ENCODE assay signal across 10 cellular contexts in genomic region chr17:67829331-67829730, GRCh38. TPM values are rescaled to one million over a fixed set of nuclear protein-coding genes. Genes with fewer than 3 reads are reported as not detected.
DNase-seq lines count a peak whose midpoint lies in the region; ATAC-seq, FAIRE-seq and TF ChIP-seq lines count a peak whose summit lies in the region.
"Had no signal": no experiment of that assay in that cellular context is flagged by ENCODE, and none has a peak within 500 bp of the region (broad histone marks: within the 10 kb centered on the region; RNA-seq: fewer than 3 reads in every experiment).

No MANE protein-coding gene starts in this region.

- FAIRE-seq in A549 (lab: Jason Lieb, UNC), result no peak

- TF ChIP-seq POLR2A in A549 (IDR thresholded peaks at IDR 0.05; ENCODE audit: low read length) (no peak), IMR-90 (IDR thresholded peaks at IDR 0.05; ENCODE audit: low read depth, low read length) (no peak)

- no peak overlapping the region for H3K4ac ChIP-seq in IMR-90 (ENCODE audit: low read depth, low read length)

- WGBS in A549 (ENCODE audit: missing lambda C conversion rate), result 68% methylated on average over 7 of the region's 7 CpGs
- no CpG with 5 or more reads among the region's 7 CpGs for WGBS in IMR-90 (ENCODE audit: extremely low coverage in 2 of 2, insufficient read length in 1 of 2), 2 experiments

- no peaks in the 10 kb centered on the region for H3K9me3 Mint-ChIP-seq in chondrocyte (ENCODE audit: low read depth)

- no peak overlapping the region for H3K4me3 ChIP-seq in A549
- H3K4me3 ChIP-seq in IMR-90 (ENCODE audit: insufficient read depth, low read depth, low read length), result no peak overlapping the region

- POLR2A ChIA-PET in A549 (lab: Yijun Ruan, JAX), result no interaction called here
- POLR2A ChIA-PET in IMR-90 (lab: Charles Lee; ENCODE audit: unreplicated experiment), result no interaction called here

- H3K4me2 ChIP-seq in A549 (peak overlapping the region; percentile 83), IMR-90 (ENCODE audit: low read depth, low read length) (peak overlapping the region; percentile 32; the same call in 1 of the 2 replicates)

- peaks cover 39% of the 10 kb centered on the region; the same call in 2 of the 3 replicates for H3K4me1 ChIP-seq in A549
- peaks cover 13% of the 10 kb centered on the region for H3K4me1 ChIP-seq in IMR-90 (ENCODE audit: control insufficient read depth, insufficient read depth, low read length)

- H2BK5ac ChIP-seq in IMR-90 (ENCODE audit: low read depth, low read length, poor library complexity, severe bottlenecking), result no peak overlapping the region

- H3K4me3 Mint-ChIP-seq in chondrocyte (ENCODE audit: unreplicated experiment), result no peak overlapping the region

- H3K23ac ChIP-seq in IMR-90 (ENCODE audit: low read depth, low read length), result no peak overlapping the region

- no peak overlapping the region for H2AK5ac ChIP-seq in IMR-90 (ENCODE audit: low read depth, low read length)

- DNase-seq in A549 (ENCODE audit: low read depth in 1 of 2, low spot score in 1 of 2) (no peak), IMR-90 (no peak), left kidney (ENCODE audit: low read depth, low spot score) (peak; percentile 49), chondrocyte (ENCODE audit: low spot score) (no peak), SW 1271 (lab: John Stamatoyannopoulos, UW) (no peak), HCEC 1CT (no peak)
- DNase-seq in activated T-cell treated with anti-CD3 and anti-CD28 coated beads, Interleukin-2, amount 50 U/mL, for 48 hours, result peak; percentile 45 to 52
- DNase-seq: heart right ventricle, NCI-H1436 treated with DMSO at 0.1 percent for 48 hours had no signal

- no peaks in the 10 kb centered on the region for H3K27me3 Mint-ChIP-seq in chondrocyte (ENCODE audit: low read depth)

- no peak overlapping the region for H4K5ac ChIP-seq in IMR-90 (ENCODE audit: low read depth, low read length)

- peaks cover 2% of the 10 kb centered on the region; the same call in 1 of the 2 replicates for H3K36me3 ChIP-seq in IMR-90 (ENCODE audit: control insufficient read depth, insufficient read depth, low read length)
- H3K36me3 ChIP-seq: heart right ventricle had no signal

- no peak overlapping the region for H2BK20ac ChIP-seq in IMR-90 (ENCODE audit: low read depth, low read length)

- H3K36me3 Mint-ChIP-seq in chondrocyte (ENCODE audit: low read depth), result peaks cover 2% of the 10 kb centered on the region

- no peaks in the 10 kb centered on the region for H3K27me3 ChIP-seq in IMR-90 (ENCODE audit: control insufficient read depth, insufficient read depth, low read length)
- H3K27me3 ChIP-seq: heart right ventricle had no signal

- no peak overlapping the region for H3K14ac ChIP-seq in IMR-90 (replicated peaks; ENCODE audit: low read depth, low read length)

- H3K27ac ChIP-seq in A549 (no peak overlapping the region), IMR-90 (ENCODE audit: insufficient read depth, low read length) (no peak overlapping the region)
- H3K27ac ChIP-seq: heart right ventricle had no signal

- no peak overlapping the region for H3K27ac Mint-ChIP-seq in chondrocyte (ENCODE audit: unreplicated experiment)

- CTCF ChIA-PET in A549 (lab: Yijun Ruan, JAX) (no interaction called here), IMR-90 (lab: Yijun Ruan, JAX) (interaction anchor here (0.5 kb wide), 1 partner anchor 675 kb away, joined by 3 read pairs; no protein-coding TSS in a partner anchor)

- no peak for TF ChIP-seq EP300 in A549 (IDR thresholded peaks at IDR 0.05)

- no peak overlapping the region for H2AK9ac ChIP-seq in IMR-90 (replicated peaks; ENCODE audit: low read depth, low read length, poor library complexity)

- dilution Hi-C loops in IMR-90 (cut with HindIII; ENCODE audit: low sequenced_read_pairs, unreplicated experiment), result no loop called here

- no TSS peak for BruUV-seq in IMR-90 (replicated peaks; lab: Mats Ljungman, UMichigan)

- H3K4me1 Mint-ChIP-seq in chondrocyte (ENCODE audit: low read depth), result peaks cover 62% of the 10 kb centered on the region

- H3K9ac ChIP-seq in IMR-90 (ENCODE audit: low read depth, low read length), result no peak overlapping the region

- no peak overlapping the region for H2AFZ ChIP-seq in IMR-90 (replicated peaks; ENCODE audit: low read length, poor library complexity)

- H4K8ac ChIP-seq in IMR-90 (ENCODE audit: low read depth in 2 of 2, low read length in 2 of 2), result no peak overlapping the region

- intact Hi-C loops in IMR-90 (cut with micrococcal nuclease), result loop anchor here (5.0 kb wide), 1 partner anchor 63 kb away; no protein-coding TSS in a partner anchor

- H4K20me1 ChIP-seq in IMR-90 (ENCODE audit: insufficient read depth, low read length), result peaks cover 33% of the 10 kb centered on the region

- H3K56ac ChIP-seq in IMR-90 (ENCODE audit: extremely low read depth, insufficient read depth, low read length), result no peak overlapping the region

- H3K79me1 ChIP-seq in IMR-90 (ENCODE audit: low read depth in 1 of 2, low read length in 2 of 2), result peaks cover 7 to 52% of the 10 kb centered on the region in 2 experiments; a peak in 2 of 4 replicates

- no peak overlapping the region for H3K18ac ChIP-seq in IMR-90 (ENCODE audit: low read depth, low read length)

- in situ Hi-C loops in IMR-90 (cut with MboI; ENCODE audit: low sequenced_read_pairs), result no loop called here

- no peak for TF ChIP-seq CTCF in A549 (IDR thresholded peaks at IDR 0.05)
- TF ChIP-seq CTCF in IMR-90 (conservative IDR thresholded peaks at IDR 0.05; ENCODE audit: low read depth, low read length), result no peak
- TF ChIP-seq CTCF in chondrocyte (IDR thresholded peaks at IDR 0.05), result no peak

- H3K9me3 ChIP-seq in A549, result no peaks in the 10 kb centered on the region
- no peaks in the 10 kb centered on the region for H3K9me3 ChIP-seq in IMR-90 (ENCODE audit: control insufficient read depth, insufficient read depth, low read length)
- H3K9me3 ChIP-seq: heart right ventricle had no signal

- H4K91ac ChIP-seq in IMR-90 (ENCODE audit: insufficient read depth, low read depth, low read length), result no peak overlapping the region

- H3K9me1 ChIP-seq in IMR-90 (ENCODE audit: insufficient read depth, low read length), result peaks cover 7% of the 10 kb centered on the region

- H2BK120ac ChIP-seq in IMR-90 (ENCODE audit: low read depth, low read length), result no peak overlapping the region

- no peak overlapping the region for H2BK15ac ChIP-seq in IMR-90 (ENCODE audit: low read depth, low read length)

- no peak for TF ChIP-seq RAD21 in A549 (conservative IDR thresholded peaks at IDR 0.05 in 1 of 2, IDR thresholded peaks at IDR 0.05 in 1 of 2)
- no peak for TF ChIP-seq RAD21 in IMR-90 (IDR thresholded peaks at IDR 0.05; ENCODE audit: low read length)

- ATAC-seq in A549 (no peak), IMR-90 (ENCODE audit: low read depth) (no peak), HG03521 (IDR thresholded peaks at IDR 0.05; ENCODE audit: unreplicated experiment) (no peak)
- ATAC-seq: heart right ventricle had no signal

TF ChIP-seq in A549, 52 proteins besides CTCF, POLR2A, EP300 and RAD21:
- TF ChIP-seq HMGXB4 (CRISPR knock-in tag; IDR thresholded peaks at IDR 0.05; ENCODE audit: borderline replicate concordance), result no peak
- no peak for TF ChIP-seq HOXB5 (CRISPR knock-in tag; IDR thresholded peaks at IDR 0.05)

TF ChIP-seq in IMR-90, 13 proteins besides CTCF, POLR2A, EP300 and RAD21:
- TF ChIP-seq MXI1 (IDR thresholded peaks at IDR 0.05; ENCODE audit: borderline replicate concordance, low read depth, low read length) (no peak), CEBPB (IDR thresholded peaks at IDR 0.05; ENCODE audit: low read depth, low read length) (no peak), RCOR1 (IDR thresholded peaks at IDR 0.05; ENCODE audit: insufficient replicate concordance, low read length) (no peak), BHLHE40 (IDR thresholded peaks at IDR 0.05; ENCODE audit: low read depth, low read length) (no peak), RFX5 (IDR thresholded peaks at IDR 0.05; ENCODE audit: low read depth, low read length) (no peak), FOS (IDR thresholded peaks at IDR 0.05; ENCODE audit: low read depth, low read length) (no peak), USF2 (IDR thresholded peaks at IDR 0.05; ENCODE audit: low read depth, low read length) (no peak), ELK1 (IDR thresholded peaks at IDR 0.05; ENCODE audit: borderline replicate concordance, low read depth, low read length) (no peak), NFE2L2 (IDR thresholded peaks at IDR 0.05; ENCODE audit: low read depth, low read length) (no peak), SMC3 (IDR thresholded peaks at IDR 0.05; ENCODE audit: low read depth, low read length) (no peak)

RNA-seq across cellular contexts. Expression of gene BPTF, which starts 4.0 kb away (rescaled TPM):
- polyA plus RNA-seq in A549 (2011; rRNA removed) (60.7 and 74.9 TPM in 2 replicates), A549 (2017; fragmentation: RNase III; extraction: RNeasy Plus Mini Kit Qiagen cat#74134 plus additional on column Dnase treatment) (26.3 to 30.0 TPM (median 29.8 TPM) in 3 replicates), IMR-90 (2012; rRNA removed) (35.7 and 36.7 TPM in 2 replicates)
- 38.8 and 45.8 TPM in 2 replicates for polyA plus RNA-seq in A549 (2012; cell fraction: cytosol; rRNA removed)
- polyA plus RNA-seq in A549 (2012; cell fraction: nucleus; rRNA removed), result 70.9 and 75.0 TPM in 2 replicates
- 95.2 and 107 TPM in 2 replicates for polyA minus RNA-seq in A549 (2011; rRNA and poly(A)+ RNA removed)
- total RNA-seq in IMR-90 (2012; rRNA removed) (32.3 and 44.4 TPM in 2 replicates), chondrocyte (73.2 to 98.1 TPM (median 75.7 TPM) in 3 replicates)
- 9.4 and 16.5 TPM in 2 replicates for polyA plus RNA-seq in IMR-90 (2012; cell fraction: cytosol; rRNA removed)
- 43.4 and 66.0 TPM in 2 replicates for polyA plus RNA-seq in IMR-90 (2012; cell fraction: nucleus; rRNA removed; ENCODE audit: low replicate concordance)

Comparison
In these comparisons a context has a peak if more than half of its experiments do, and no peak if none do; other contexts are left out.
1. DNase-seq: peak in activated T-cell treated with anti-CD3 and anti-CD28 coated beads, Interleukin-2, amount 50 U/mL, for 48 hours (2 of 2) and left kidney (single experiment); none in A549 (0 of 2), IMR-90 (single experiment), chondrocyte (single experiment), SW 1271 (0 of 2) and HCEC 1CT (single experiment).